8 cellular contexts compared by ENCODE assay signal in genomic region chr6:26054937-26055669, GRCh38.
DNase-seq lines count a peak whose midpoint lies in the region; ATAC-seq and TF ChIP-seq lines count a peak whose summit lies in the region.

No MANE protein-coding gene starts in this region.

- peak; percentile 95 for DNase-seq in NCI-H2171 treated with DMSO at 0.1 percent for 48 hours (lab: John Stamatoyannopoulos, UW)
- DNase-seq in cardiac fibroblast (ENCODE audit: low read depth in 2 of 2), result peak; percentile 97 to 98
- peak; percentile 97 for DNase-seq in inferior parietal cortex (ENCODE audit: extremely low spot score)
- peak; percentile 91 for DNase-seq in smooth muscle cell of the brain vasculature (ENCODE audit: low read depth, low spot score)

- H3K27ac ChIP-seq in ACC112 (ENCODE audit: low read depth, low read length) (peak overlapping the region; percentile 98), VCaP (peak overlapping the region; percentile 81)

- H3K79me2 ChIP-seq in ACC112 (ENCODE audit: control insufficient read depth, insufficient read depth, low read length, unreplicated experiment), result no peaks in the 10 kb centered on the region

- H3K4me3 ChIP-seq in ACC112 (ENCODE audit: low read depth, low read length), result peak overlapping the region; percentile 85
- peak overlapping the region; percentile 68 to 78 for H3K4me3 ChIP-seq in cardiac fibroblast (replicated peaks in 1 of 2; ENCODE audit: low read depth in 2 of 2, low read length in 2 of 2)

- H3K36me3 ChIP-seq in ACC112 (ENCODE audit: insufficient read depth, low read length), result no peaks in the 10 kb centered on the region

- H3K4me1 ChIP-seq in ACC112 (ENCODE audit: control insufficient read depth, insufficient read depth, low read length, unreplicated experiment), result peaks cover 12% of the 10 kb centered on the region

- H3K27me3 ChIP-seq in ACC112 (ENCODE audit: insufficient read depth, low read length), result no peaks in the 10 kb centered on the region

- peak; percentile 39 for ATAC-seq in GM18858 (IDR thresholded peaks at IDR 0.05; ENCODE audit: unreplicated experiment)
- ATAC-seq in HG03095 (IDR thresholded peaks at IDR 0.05; ENCODE audit: unreplicated experiment), result peak; percentile 48

- TF ChIP-seq CTCF in VCaP (conservative IDR thresholded peaks at IDR 0.05) (0 out of 2 replicates have a peak, but pooled peaks have one; percentile 19), cardiac fibroblast (IDR thresholded peaks at IDR 0.05; ENCODE audit: low read depth, low read length) (no peak)

- no peak overlapping the region for H2AFZ ChIP-seq in ACC112 (ENCODE audit: low read length, unreplicated experiment)

Comparison
In these comparisons a context has a peak if more than half of its experiments do, and no peak if none do; other contexts are left out.
1. Peak in every context shown above with its lines: DNase-seq, ATAC-seq, H3K4me3 ChIP-seq and H3K27ac ChIP-seq.